Comparison of ENCODE assay signal across 1 cellular context in the genomic region with DNA sequence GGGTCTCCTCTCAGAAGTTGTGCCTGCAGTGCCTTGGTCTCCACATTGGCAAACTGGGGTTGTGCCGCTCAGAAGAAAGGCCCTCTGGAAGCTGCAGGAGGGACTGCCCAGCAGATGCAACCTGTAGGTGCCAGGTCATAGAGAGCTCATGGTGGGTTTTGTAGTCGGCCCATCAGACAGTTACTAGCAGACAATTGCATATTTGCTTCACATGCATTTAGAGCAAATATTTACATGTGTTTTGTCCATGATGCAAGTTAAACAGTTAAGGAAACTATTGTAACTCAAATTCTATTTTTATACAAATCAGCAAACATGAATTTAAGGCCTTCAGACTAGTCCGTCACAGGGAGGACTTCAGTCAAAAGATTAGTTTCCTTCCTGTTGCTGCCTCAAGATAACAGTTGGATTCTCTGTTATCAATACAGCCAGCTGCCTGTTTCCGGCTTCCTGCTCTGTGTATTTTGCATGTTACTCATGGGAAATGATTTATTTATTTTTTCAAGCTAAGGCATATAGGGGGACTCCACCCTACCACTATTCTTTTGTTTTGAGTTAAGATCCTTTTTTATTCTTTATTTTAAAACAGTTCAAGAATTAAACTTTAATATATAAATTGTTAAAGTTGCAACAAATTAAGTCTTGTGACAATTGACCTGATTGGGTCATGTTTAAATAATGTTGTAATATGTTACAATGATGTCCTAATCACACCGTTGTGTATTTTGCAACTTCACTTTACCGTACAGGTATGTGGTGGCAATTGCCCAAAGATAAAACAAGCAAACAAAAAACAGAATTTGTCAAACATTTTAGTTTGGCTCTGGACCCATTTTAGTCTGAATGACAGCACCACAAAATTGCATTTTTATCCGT.
TF ChIP-seq lines count a peak whose summit lies in the region.

No MANE protein-coding gene starts in this region.

TF ChIP-seq in GM23338, 12 proteins besides CTCF, POLR2A, EP300 and RAD21 (continued from another document):
- TF ChIP-seq, protein P1, sequence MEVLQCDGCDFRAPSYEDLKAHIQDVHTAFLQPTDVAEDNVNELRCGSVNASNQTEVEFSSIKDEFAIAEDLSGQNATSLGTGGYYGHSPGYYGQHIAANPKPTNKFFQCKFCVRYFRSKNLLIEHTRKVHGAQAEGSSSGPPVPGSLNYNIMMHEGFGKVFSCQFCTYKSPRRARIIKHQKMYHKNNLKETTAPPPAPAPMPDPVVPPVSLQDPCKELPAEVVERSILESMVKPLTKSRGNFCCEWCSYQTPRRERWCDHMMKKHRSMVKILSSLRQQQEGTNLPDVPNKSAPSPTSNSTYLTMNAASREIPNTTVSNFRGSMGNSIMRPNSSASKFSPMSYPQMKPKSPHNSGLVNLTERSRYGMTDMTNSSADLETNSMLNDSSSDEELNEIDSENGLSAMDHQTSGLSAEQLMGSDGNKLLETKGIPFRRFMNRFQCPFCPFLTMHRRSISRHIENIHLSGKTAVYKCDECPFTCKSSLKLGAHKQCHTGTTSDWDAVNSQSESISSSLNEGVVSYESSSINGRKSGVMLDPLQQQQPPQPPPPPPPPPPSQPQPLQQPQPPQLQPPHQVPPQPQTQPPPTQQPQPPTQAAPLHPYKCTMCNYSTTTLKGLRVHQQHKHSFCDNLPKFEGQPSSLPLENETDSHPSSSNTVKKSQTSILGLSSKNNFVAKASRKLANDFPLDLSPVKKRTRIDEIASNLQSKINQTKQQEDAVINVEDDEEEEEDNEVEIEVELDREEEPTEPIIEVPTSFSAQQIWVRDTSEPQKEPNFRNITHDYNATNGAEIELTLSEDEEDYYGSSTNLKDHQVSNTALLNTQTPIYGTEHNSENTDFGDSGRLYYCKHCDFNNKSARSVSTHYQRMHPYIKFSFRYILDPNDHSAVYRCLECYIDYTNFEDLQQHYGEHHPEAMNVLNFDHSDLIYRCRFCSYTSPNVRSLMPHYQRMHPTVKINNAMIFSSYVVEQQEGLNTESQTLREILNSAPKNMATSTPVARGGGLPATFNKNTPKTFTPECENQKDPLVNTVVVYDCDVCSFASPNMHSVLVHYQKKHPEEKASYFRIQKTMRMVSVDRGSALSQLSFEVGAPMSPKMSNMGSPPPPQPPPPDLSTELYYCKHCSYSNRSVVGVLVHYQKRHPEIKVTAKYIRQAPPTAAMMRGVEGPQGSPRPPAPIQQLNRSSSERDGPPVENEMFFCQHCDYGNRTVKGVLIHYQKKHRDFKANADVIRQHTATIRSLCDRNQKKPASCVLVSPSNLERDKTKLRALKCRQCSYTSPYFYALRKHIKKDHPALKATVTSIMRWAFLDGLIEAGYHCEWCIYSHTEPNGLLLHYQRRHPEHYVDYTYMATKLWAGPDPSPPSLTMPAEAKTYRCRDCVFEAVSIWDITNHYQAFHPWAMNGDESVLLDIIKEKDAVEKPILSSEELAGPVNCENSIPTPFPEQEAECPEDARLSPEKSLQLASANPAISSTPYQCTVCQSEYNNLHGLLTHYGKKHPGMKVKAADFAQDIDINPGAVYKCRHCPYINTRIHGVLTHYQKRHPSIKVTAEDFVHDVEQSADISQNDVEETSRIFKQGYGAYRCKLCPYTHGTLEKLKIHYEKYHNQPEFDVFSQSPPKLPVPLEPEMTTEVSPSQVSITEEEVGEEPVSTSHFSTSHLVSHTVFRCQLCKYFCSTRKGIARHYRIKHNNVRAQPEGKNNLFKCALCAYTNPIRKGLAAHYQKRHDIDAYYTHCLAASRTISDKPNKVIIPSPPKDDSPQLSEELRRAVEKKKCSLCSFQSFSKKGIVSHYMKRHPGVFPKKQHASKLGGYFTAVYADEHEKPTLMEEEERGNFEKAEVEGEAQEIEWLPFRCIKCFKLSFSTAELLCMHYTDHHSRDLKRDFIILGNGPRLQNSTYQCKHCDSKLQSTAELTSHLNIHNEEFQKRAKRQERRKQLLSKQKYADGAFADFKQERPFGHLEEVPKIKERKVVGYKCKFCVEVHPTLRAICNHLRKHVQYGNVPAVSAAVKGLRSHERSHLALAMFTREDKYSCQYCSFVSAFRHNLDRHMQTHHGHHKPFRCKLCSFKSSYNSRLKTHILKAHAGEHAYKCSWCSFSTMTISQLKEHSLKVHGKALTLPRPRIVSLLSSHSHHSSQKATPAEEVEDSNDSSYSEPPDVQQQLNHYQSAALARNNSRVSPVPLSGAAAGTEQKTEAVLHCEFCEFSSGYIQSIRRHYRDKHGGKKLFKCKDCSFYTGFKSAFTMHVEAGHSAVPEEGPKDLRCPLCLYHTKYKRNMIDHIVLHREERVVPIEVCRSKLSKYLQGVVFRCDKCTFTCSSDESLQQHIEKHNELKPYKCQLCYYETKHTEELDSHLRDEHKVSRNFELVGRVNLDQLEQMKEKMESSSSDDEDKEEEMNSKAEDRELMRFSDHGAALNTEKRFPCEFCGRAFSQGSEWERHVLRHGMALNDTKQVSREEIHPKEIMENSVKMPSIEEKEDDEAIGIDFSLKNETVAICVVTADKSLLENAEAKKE (CRISPR knock-in tag; IDR thresholded peaks at IDR 0.05): no peak
- TF ChIP-seq ZNF331 (CRISPR knock-in tag; IDR thresholded peaks at IDR 0.05; ENCODE audit: low read depth): no peak
TF ChIP-seq in GM23338: peak in this region for 0.
